Comparison of ENCODE assay signal across 19 cellular contexts in the genomic region with DNA sequence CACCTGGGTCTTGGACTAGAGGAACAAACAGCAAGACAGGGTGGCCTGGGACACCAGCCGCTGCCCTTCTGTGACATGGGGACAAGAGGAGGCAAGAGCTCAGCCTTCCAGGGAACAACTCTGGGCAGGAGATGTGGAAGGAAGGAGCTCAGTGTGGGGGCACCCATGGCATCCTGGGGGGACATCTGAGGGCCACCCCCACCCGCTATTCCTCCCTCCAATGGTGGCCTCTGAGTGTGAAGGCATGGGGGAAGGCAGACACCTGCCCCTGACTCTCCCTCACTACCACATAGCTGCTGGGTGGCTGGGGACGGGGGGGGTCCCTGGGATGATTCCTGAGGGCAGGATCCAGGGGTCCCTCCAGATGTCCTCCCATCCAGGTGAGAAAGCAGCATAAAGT. TPM values are rescaled to one million over a fixed set of nuclear protein-coding genes. Genes with fewer than 3 reads are reported as not detected.
DNase-seq lines count a peak whose midpoint lies in the region; ATAC-seq, FAIRE-seq and TF ChIP-seq lines count a peak whose summit lies in the region.
"Had no signal": no experiment of that assay in that cellular context is flagged by ENCODE, and none has a peak within 500 bp of the region (broad histone marks: within the 10 kb centered on the region; RNA-seq: fewer than 3 reads in every experiment).

No MANE protein-coding gene starts in this region.

- H3K9me3 Mint-ChIP-seq in activated naive CD4-positive, alpha-beta T cell treated with anti-CD3 and anti-CD28 coated beads, Interleukin-2, amount 10 ng/mL, durations not matched to agents 7 days and 5 days: peaks cover 9% of the 10 kb centered on the region
- H3K9me3 Mint-ChIP-seq in activated B cell treated with CpG ODN at 0.5 μM for 24 hours: peaks cover 3% of the 10 kb centered on the region

- intact Hi-C loops in activated B cell treated with CpG ODN at 0.5 μM for 24 hours (cut with micrococcal nuclease) (no loop called here), kidney (cut with DNase I) (no loop called here), aorta (cut with DNase I) (no loop called here)

- DNase-seq in activated naive CD4-positive, alpha-beta T cell treated with anti-CD3 and anti-CD28 coated beads, Interleukin-2, amount 10 ng/mL, durations not matched to agents 7 days and 5 days: no peak
- DNase-seq in activated naive CD4-positive, alpha-beta T cell (lab: John Stamatoyannopoulos, UW): no peak
- DNase-seq in activated B cell treated with CpG ODN at 0.5 μM for 24 hours (no peak), kidney (peak; percentile 57), aorta (peak; percentile 11 to 53), SW480 (ENCODE audit: low spot score) (no peak)
- DNase-seq: ACHN; AML-193; CD4-positive, CD25-positive, alpha-beta regulatory T cell; EL; NCI-H187 treated with DMSO at 0.1 percent for 48 hours; NCI-H446; NCI-H69; NK-92 treated with Interleukin-12 subunit alpha and Interleukin-12 subunit beta, amount 100 ng/mL, for 24 hours; OCI-M1; SHP77 treated with DMSO at 0.1 percent for 48 hours had no signal

- TF ChIP-seq CTCF in activated B cell treated with CpG ODN at 0.5 μM for 24 hours (IDR thresholded peaks at IDR 0.05): no peak
- no peak for TF ChIP-seq CTCF in kidney (IDR thresholded peaks at IDR 0.05; ENCODE audit: borderline replicate concordance, extremely low read depth, insufficient read depth)

- FAIRE-seq in kidney (lab: Jason Lieb, UNC): no peak

- H3K4me1 ChIP-seq in kidney (ENCODE audit: control insufficient read depth in 1 of 2, insufficient read depth in 1 of 2, low read depth in 1 of 2, low read length in 2 of 2) (peaks cover 0 to 4% of the 10 kb centered on the region in 2 donors), aorta (ENCODE audit: control insufficient read depth in 1 of 2, insufficient read depth in 2 of 2, low read length in 2 of 2) (no peaks in the 10 kb centered on the region)

- H3K27ac ChIP-seq in kidney (ENCODE audit: low read depth in 2 of 2, low read length in 2 of 2) (no peak overlapping the region), aorta (ENCODE audit: low read depth in 1 of 2, low read length in 2 of 2) (no peak overlapping the region)

- H3K36me3 Mint-ChIP-seq in activated naive CD4-positive, alpha-beta T cell treated with anti-CD3 and anti-CD28 coated beads, Interleukin-2, amount 10 ng/mL, durations not matched to agents 7 days and 5 days: peaks cover 18% of the 10 kb centered on the region
- no peaks in the 10 kb centered on the region for H3K36me3 Mint-ChIP-seq in activated B cell treated with CpG ODN at 0.5 μM for 24 hours (ENCODE audit: low read depth)

- H3K36me3 ChIP-seq in kidney (ENCODE audit: control insufficient read depth in 1 of 2, insufficient read depth in 2 of 2, low read length in 2 of 2) (no peaks in the 10 kb centered on the region), aorta (ENCODE audit: control insufficient read depth in 1 of 2, insufficient read depth in 2 of 2, low read length in 1 of 2) (no peaks in the 10 kb centered on the region)

- H3K4me3 ChIP-seq in kidney (ENCODE audit: low read length in 2 of 2): no peak overlapping the region
- no peak overlapping the region for H3K4me3 ChIP-seq in aorta (ENCODE audit: low read length in 2 of 2)

- ATAC-seq in activated B cell treated with CpG ODN at 0.5 μM for 24 hours (ENCODE audit: low read depth) (no peak), aorta (ENCODE audit: low FRiP score) (no peak), HG02938 (IDR thresholded peaks at IDR 0.05; ENCODE audit: unreplicated experiment) (no peak)
- ATAC-seq: HCT116 had no signal

- CTCF ChIA-PET in activated naive CD4-positive, alpha-beta T cell treated with anti-CD3 and anti-CD28 coated beads, Interleukin-2, amount 10 ng/mL, durations not matched to agents 7 days and 5 days (lab: Charles Lee): interaction anchor here (0.6 kb wide), 1 partner anchor 108 kb away, joined by 3 read pairs; no protein-coding TSS in a partner anchor
- CTCF ChIA-PET in activated B cell treated with CpG ODN at 0.5 μM for 24 hours (lab: Charles Lee): no interaction called here

- POLR2A ChIA-PET in activated B cell treated with CpG ODN at 0.5 μM for 24 hours (lab: Charles Lee): no interaction called here

- peak overlapping the region; percentile 75 for H3K27ac Mint-ChIP-seq in activated naive CD4-positive, alpha-beta T cell treated with anti-CD3 and anti-CD28 coated beads, Interleukin-2, amount 10 ng/mL, durations not matched to agents 7 days and 5 days
- H3K27ac Mint-ChIP-seq in activated B cell treated with CpG ODN at 0.5 μM for 24 hours: peak overlapping the region; percentile 71

- no peaks in the 10 kb centered on the region for H3K9me3 ChIP-seq in kidney (ENCODE audit: control insufficient read depth in 1 of 2, low read length in 2 of 2)
- no peaks in the 10 kb centered on the region for H3K9me3 ChIP-seq in aorta (ENCODE audit: control insufficient read depth, low read length)

- no peak overlapping the region for H3K9ac ChIP-seq in kidney (ENCODE audit: low read length in 2 of 2)

- H3K27me3 ChIP-seq in aorta (ENCODE audit: control insufficient read depth in 1 of 2, insufficient read depth in 2 of 2, low read length in 1 of 2): no peaks in the 10 kb centered on the region

- 95 to 96% methylated on average over 3 of the region's 3 CpGs for WGBS in aorta, 2 donors

- peaks cover 85% of the 10 kb centered on the region for H3K4me1 Mint-ChIP-seq in activated naive CD4-positive, alpha-beta T cell treated with anti-CD3 and anti-CD28 coated beads, Interleukin-2, amount 10 ng/mL, durations not matched to agents 7 days and 5 days
- H3K4me1 Mint-ChIP-seq in activated B cell treated with CpG ODN at 0.5 μM for 24 hours: peaks cover 57% of the 10 kb centered on the region

- peaks cover 33% of the 10 kb centered on the region for H3K27me3 Mint-ChIP-seq in activated naive CD4-positive, alpha-beta T cell treated with anti-CD3 and anti-CD28 coated beads, Interleukin-2, amount 10 ng/mL, durations not matched to agents 7 days and 5 days
- no peaks in the 10 kb centered on the region for H3K27me3 Mint-ChIP-seq in activated B cell treated with CpG ODN at 0.5 μM for 24 hours

- no peak overlapping the region for H3K4me3 Mint-ChIP-seq in activated naive CD4-positive, alpha-beta T cell treated with anti-CD3 and anti-CD28 coated beads, Interleukin-2, amount 10 ng/mL, durations not matched to agents 7 days and 5 days
- H3K4me3 Mint-ChIP-seq in activated B cell treated with CpG ODN at 0.5 μM for 24 hours: no peak overlapping the region

RNA-seq across cellular contexts. Expression of gene APOBEC3B, which starts 4.5 kb away (rescaled TPM):
- total RNA-seq in activated B cell treated with CpG ODN at 0.5 μM for 24 hours: 8.0 TPM in 2 replicates
- total RNA-seq in kidney: 2.7 TPM
- polyA plus RNA-seq in kidney (ENCODE audit: insufficient read depth, low read depth, low replicate concordance): 1.0 TPM
- 1 to 10 TPM in 1 of 2 donors, not detected in 1; 1.4 TPM for total RNA-seq in aorta
- 1 to 10 TPM in 1 of 2 donors, not detected in 1; 2.0 TPM for polyA plus RNA-seq in aorta

RNA-seq across cellular contexts. Expression of gene APOBEC3C, which starts 27.4 kb away (rescaled TPM):
- total RNA-seq in activated B cell treated with CpG ODN at 0.5 μM for 24 hours: 173 and 179 TPM in 2 replicates
- 19.8 TPM for total RNA-seq in kidney
- 9.5 TPM for polyA plus RNA-seq in kidney (ENCODE audit: insufficient read depth, low read depth, low replicate concordance)
- 10 to 100 TPM; 12.4 to 25.3 TPM for total RNA-seq in aorta
- polyA plus RNA-seq in aorta: 10 to 100 TPM; 17.8 TPM

RNA-seq across cellular contexts. Expression of gene APOBEC3A, which starts 29.2 kb away (rescaled TPM):
- not detected in 2 replicates for total RNA-seq in activated B cell treated with CpG ODN at 0.5 μM for 24 hours
- total RNA-seq in kidney: 1.2 TPM
- not detected for polyA plus RNA-seq in kidney (ENCODE audit: insufficient read depth, low read depth, low replicate concordance)
- total RNA-seq in aorta: 1 to 10 TPM; 1.4 to 7.3 TPM
- 1 to 10 TPM in 1 of 2 donors, not detected in 1; 4.4 TPM for polyA plus RNA-seq in aorta
- total RNA-seq: CD4-positive, CD25-positive, alpha-beta regulatory T cell; RPMI7951 had no signal

RNA-seq across cellular contexts. Expression of gene APOBEC3D, which starts 34.3 kb away (rescaled TPM):
- total RNA-seq in activated B cell treated with CpG ODN at 0.5 μM for 24 hours (42.6 and 52.9 TPM in 2 replicates), kidney (4.3 TPM), aorta (1 to 10 TPM; 1.8 to 4.9 TPM)
- polyA plus RNA-seq in kidney (ENCODE audit: insufficient read depth, low read depth, low replicate concordance) (1.7 TPM), aorta (1 to 10 TPM in 1 of 2 donors, under 1 TPM in 1; 0.95 to 1.4 TPM)

RNA-seq across cellular contexts. Expression of gene APOBEC3F, which starts 54.0 kb away (rescaled TPM):
- total RNA-seq in activated B cell treated with CpG ODN at 0.5 μM for 24 hours: 75.6 and 82.4 TPM in 2 replicates
- total RNA-seq in kidney: 16.3 TPM
- 6.9 TPM for polyA plus RNA-seq in kidney (ENCODE audit: insufficient read depth, low read depth, low replicate concordance)
- total RNA-seq in aorta: 1 to 10 TPM; 6.3 to 9.4 TPM
- 1 to 10 TPM; 4.9 to 9.5 TPM for polyA plus RNA-seq in aorta

Comparison
In these comparisons a context has a peak if more than half of its experiments do, and no peak if none do; other contexts are left out.
1. DNase-seq: peak in kidney (single experiment) and aorta (2 of 2); none in activated naive CD4-positive, alpha-beta T cell treated with anti-CD3 and anti-CD28 coated beads, Interleukin-2, amount 10 ng/mL, durations not matched to agents 7 days and 5 days (single experiment), activated naive CD4-positive, alpha-beta T cell (0 of 4), activated B cell treated with CpG ODN at 0.5 μM for 24 hours (single experiment) and SW480 (single experiment).